Comparison of ENCODE assay signal across 25 cellular contexts in the genomic region with DNA sequence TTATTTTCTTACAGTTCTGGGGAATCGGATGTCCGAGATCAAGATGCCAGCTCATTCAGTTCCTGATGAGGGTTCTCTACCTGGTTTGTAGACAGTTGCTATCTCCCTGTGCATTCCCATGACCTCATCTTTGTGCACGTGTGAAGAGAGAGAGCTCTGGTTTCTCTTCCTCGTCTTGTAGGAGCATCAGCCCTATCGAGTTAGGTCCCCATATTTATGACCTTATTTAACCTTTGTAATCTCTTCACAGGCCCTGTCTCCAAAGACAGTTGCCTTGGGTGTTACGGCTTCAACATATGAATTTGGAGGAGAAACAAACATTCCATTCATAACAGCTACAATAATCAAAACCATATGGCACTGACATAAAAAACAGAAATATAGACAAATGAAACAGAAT.
A peak's percentile ranks its signal among the peaks of the same experiment; 100 is the strongest.
DNase-seq lines count a peak whose midpoint lies in the region; FAIRE-seq lines count a peak whose summit lies in the region.
"Had no signal": no experiment of that assay in that cellular context is flagged by ENCODE, and none has a peak within 500 bp of the region (broad histone marks: within the 10 kb centered on the region; RNA-seq: fewer than 3 reads in every experiment).

No MANE protein-coding gene starts in this region.

- H3K4ac ChIP-seq in trophoblast cell (ENCODE audit: low read depth, low read length), result no peak overlapping the region

- H3K4me1 ChIP-seq in GM23248 (ENCODE audit: insufficient read depth) (no peaks in the 10 kb centered on the region), adipocyte (ENCODE audit: control insufficient read depth, insufficient read depth, low read length) (peaks cover 8% of the 10 kb centered on the region), trophoblast cell (ENCODE audit: control insufficient read depth in 1 of 2, insufficient read depth in 2 of 2, low read length in 2 of 2) (no peaks in the 10 kb centered on the region)
- H3K4me1 ChIP-seq: Peyer's patch had no signal

- no peak overlapping the region for H2AFZ ChIP-seq in GM23248
- no peak overlapping the region for H2AFZ ChIP-seq in trophoblast cell (ENCODE audit: insufficient read depth, low read length, poor library complexity)

- in situ Hi-C loops in GM23248 (cut with MboI), result no loop called here

- 15 to 18% methylated on average over 6 of the region's 6 CpGs for WGBS in GM23248 (ENCODE audit: low coverage in 1 of 2, low lambda C conversion rate in 2 of 2, missing lambda C conversion rate in 2 of 2), 2 experiments
- no CpG with 5 or more reads among the region's 6 CpGs for WGBS in trophoblast cell (ENCODE audit: extremely low coverage, insufficient coverage, insufficient read length)

- H3K9me2 ChIP-seq in GM23248 (ENCODE audit: insufficient read depth), result no peaks in the 10 kb centered on the region

- no peak overlapping the region for H4K8ac ChIP-seq in trophoblast cell (ENCODE audit: low read depth, low read length)

- no peak overlapping the region for H2BK120ac ChIP-seq in trophoblast cell (ENCODE audit: insufficient read depth, low read length, poor library complexity)

- no peak overlapping the region for H3K9ac ChIP-seq in GM23248
- no peak overlapping the region for H3K9ac ChIP-seq in adipocyte (ENCODE audit: low read length)
- no peak overlapping the region for H3K9ac ChIP-seq in trophoblast cell (ENCODE audit: low read length)

- H3K79me1 ChIP-seq in trophoblast cell (ENCODE audit: low read length), result no peaks in the 10 kb centered on the region

- DNase-seq in GM23248, result peak; percentile 6
- DNase-seq in NOMO-1 treated with dmso at 0.1 percent for 144 hours (lab: John Stamatoyannopoulos, UW; ENCODE audit: unreplicated experiment), result peak; percentile 6
- peak; percentile 8 for DNase-seq in adipocyte (ENCODE audit: low read depth)
- DNase-seq in trophoblast cell, result peak; percentile 24 to 41
- no peak for DNase-seq in NCI-H2029 (lab: John Stamatoyannopoulos, UW)
- no peak for DNase-seq in NCI-H2029 treated with DMSO at 0.1 percent for 48 hours (lab: John Stamatoyannopoulos, UW)
- no peak for DNase-seq in frontal cortex (ENCODE audit: low spot score in 2 of 2)
- DNase-seq: activated CD4-positive, alpha-beta memory T cell treated with anti-CD3 and anti-CD28 coated beads for 36 hours; activated naive CD8-positive, alpha-beta T cell treated with anti-CD3 and anti-CD28 coated beads for 36 hours; CD8-positive, alpha-beta T cell; cerebellar nuclear complex; erythroblast; H9; MG63; NCI-H187; NCI-H2227 treated with DMSO at 0.1 percent for 48 hours; NCI-H748 treated with DMSO at 0.1 percent for 48 hours; occipital lobe; Peyer's patch; stimulated activated CD4-positive, alpha-beta T cell treated with anti-CD3 and anti-CD28 coated beads, Interleukin-2, amount 100 ng/mL, for 48 hours; stimulated activated naive CD4-positive, alpha-beta T cell had no signal

- H3K4me2 ChIP-seq in GM23248 (ENCODE audit: unreplicated experiment) (no peak overlapping the region), trophoblast cell (ENCODE audit: low read length) (no peak overlapping the region)

- H3K27ac ChIP-seq in GM23248 (no peak overlapping the region), trophoblast cell (ENCODE audit: low read depth, low read length) (no peak overlapping the region)
- H3K27ac ChIP-seq: Peyer's patch, thoracic aorta had no signal

- H3F3A ChIP-seq in GM23248 (ENCODE audit: insufficient read depth), result no peaks in the 10 kb centered on the region

- H3K14ac ChIP-seq in trophoblast cell (ENCODE audit: low read length), result no peak overlapping the region

- no peak overlapping the region for H2AK5ac ChIP-seq in trophoblast cell (ENCODE audit: low read length)

- H2BK12ac ChIP-seq in trophoblast cell (ENCODE audit: low read length), result no peak overlapping the region

- no peak overlapping the region for H3K4me3 ChIP-seq in GM23248
- no peak overlapping the region for H3K4me3 ChIP-seq in adipocyte (ENCODE audit: low read length)
- H3K4me3 ChIP-seq in trophoblast cell (ENCODE audit: low read depth, low read length), result no peak overlapping the region
- H3K4me3 ChIP-seq: lung, MG63, Peyer's patch, thoracic aorta had no signal

- FAIRE-seq in frontal cortex (lab: Jason Lieb, UNC), result no peak
- FAIRE-seq: GM12892, keratinocyte had no signal

- H4K12ac ChIP-seq in trophoblast cell (ENCODE audit: low read depth, low read length), result no peak overlapping the region

- H3K79me2 ChIP-seq in GM23248 (ENCODE audit: insufficient read depth), result no peaks in the 10 kb centered on the region
- H3K79me2 ChIP-seq in trophoblast cell (ENCODE audit: control insufficient read depth, insufficient read depth, low read length, poor library complexity), result no peaks in the 10 kb centered on the region

- no peak overlapping the region for H3K18ac ChIP-seq in trophoblast cell (ENCODE audit: low read length)

- H3K9me3 ChIP-seq in GM23248 (ENCODE audit: low read depth) (no peaks in the 10 kb centered on the region), adipocyte (ENCODE audit: control insufficient read depth, low read length) (no peaks in the 10 kb centered on the region), trophoblast cell (ENCODE audit: insufficient read depth, low read depth, low read length) (no peaks in the 10 kb centered on the region)
- H3K9me3 ChIP-seq: MG63, Peyer's patch, thoracic aorta had no signal

- no peak overlapping the region for H3K23ac ChIP-seq in trophoblast cell (ENCODE audit: low read length)

- no peak overlapping the region for H4K91ac ChIP-seq in trophoblast cell (ENCODE audit: low read depth, low read length)

- H4K20me1 ChIP-seq in GM23248 (ENCODE audit: insufficient read depth), result no peaks in the 10 kb centered on the region

- no peaks in the 10 kb centered on the region for H3K27me3 ChIP-seq in GM23248 (replicated peaks; ENCODE audit: insufficient read depth)
- H3K27me3 ChIP-seq in adipocyte (replicated peaks; ENCODE audit: control insufficient read depth, insufficient read depth, low read length), result no peaks in the 10 kb centered on the region
- no peaks in the 10 kb centered on the region for H3K27me3 ChIP-seq in trophoblast cell (ENCODE audit: insufficient read depth, low read length)
- H3K27me3 ChIP-seq: MG63, Peyer's patch had no signal

- no peak overlapping the region for H2BK5ac ChIP-seq in trophoblast cell (ENCODE audit: low read depth, low read length, poor library complexity)

- no peaks in the 10 kb centered on the region for H3K36me3 ChIP-seq in GM23248 (ENCODE audit: low read depth)
- no peaks in the 10 kb centered on the region for H3K36me3 ChIP-seq in adipocyte (ENCODE audit: control insufficient read depth, insufficient read depth, low read length, severe bottlenecking)
- no peaks in the 10 kb centered on the region for H3K36me3 ChIP-seq in trophoblast cell (ENCODE audit: control insufficient read depth in 1 of 2, insufficient read depth in 2 of 2, low read length in 2 of 2)
- H3K36me3 ChIP-seq: MG63, Peyer's patch, thoracic aorta had no signal

Comparison
In these comparisons a context has a peak if more than half of its experiments do, and no peak if none do; other contexts are left out.
1. DNase-seq: peak in GM23248 (single experiment), NOMO-1 treated with dmso at 0.1 percent for 144 hours (single experiment), adipocyte (single experiment) and trophoblast cell (2 of 2); none in NCI-H2029 (single experiment), NCI-H2029 treated with DMSO at 0.1 percent for 48 hours (single experiment) and frontal cortex (0 of 2).